26 cellular contexts compared by ENCODE assay signal in genomic region chr6:110105296-110105695, GRCh38.
"Had no signal": no experiment of that assay in that cellular context is flagged by ENCODE, and none has a peak within 500 bp of the region (broad histone marks: within the 10 kb centered on the region; RNA-seq: fewer than 3 reads in every experiment).

No MANE protein-coding gene starts in this region.

- DNase-seq: islet precursor cell; left ventricle myocardium inferior; mesendoderm; naive B cell; natural killer cell; nephron progenitor cell; pancreas; posterior cingulate gyrus; right cardiac atrium; stimulated activated CD4-positive, alpha-beta T cell treated with anti-CD3 and anti-CD28 coated beads, Interleukin-12 subunit alpha, Interleukin-12 subunit beta, amount 100 ng/mL, for 4 hours; stimulated activated CD4-positive, alpha-beta T cell treated with anti-CD3 and anti-CD28 coated beads, Interleukin-15, amount 100 ng/mL, for 24 hours; stimulated activated CD4-positive, alpha-beta T cell treated with anti-CD3 and anti-CD28 coated beads, Interleukin-2, amount 100 ng/mL, for 24 hours; stimulated activated CD4-positive, alpha-beta T cell treated with anti-CD3 and anti-CD28 coated beads, Interleukin-4, amount 100 ng/mL, for 1 hour; stimulated activated naive B cell treated with anti-CD40 and anti-IgM and Interleukin-4, amounts not matched to agents 10 μg/mL and 1 μg/mL and 100 μg/mL, for 72 hours; stimulated activated naive CD8-positive, alpha-beta T cell treated with anti-CD3 and anti-CD28 coated beads, Interleukin-15, Interleukin-2, amounts not matched to agents 100 U/mL and 50 U/mL, for 24 hours; stomach; tibial artery; trophoblast cell; upper lobe of right lung had no signal

- H3K27me3 ChIP-seq: hepatocyte, pancreas, stomach, tibial artery, upper lobe of right lung had no signal

- H3K27ac ChIP-seq: hepatocyte, left ventricle myocardium inferior, prostate gland, skin epidermis, stomach, thoracic aorta, tibial artery, upper lobe of right lung had no signal

- ATAC-seq: natural killer cell; right cardiac atrium; sciatic nerve; stimulated activated naive B cell treated with anti-CD40 and anti-IgM and Interleukin-4, amounts not matched to agents 10 μg/mL and 1 μg/mL and 100 μg/mL, for 72 hours; stimulated activated naive CD8-positive, alpha-beta T cell treated with anti-CD3 and anti-CD28 coated beads, Interleukin-15, Interleukin-2, amounts not matched to agents 100 U/mL and 50 U/mL, for 24 hours; upper lobe of right lung had no signal

- H3K9me3 ChIP-seq: left ventricle myocardium inferior, pancreas, prostate gland, stomach, thoracic aorta, tibial artery, upper lobe of right lung had no signal

- H3K4me1 ChIP-seq: left ventricle myocardium inferior, prostate gland, stomach, tibial artery, upper lobe of right lung had no signal

- H3K36me3 ChIP-seq: left ventricle myocardium inferior, pancreas, prostate gland, thoracic aorta, upper lobe of right lung had no signal

- H2AFZ ChIP-seq: hepatocyte had no signal

- H3K4me3 ChIP-seq: hepatocyte, left ventricle myocardium inferior, lung, pancreas, prostate gland, skin epidermis, stomach, thoracic aorta, tibial artery, upper lobe of right lung had no signal

- H3K4me2 ChIP-seq: hepatocyte had no signal

- H3K79me2 ChIP-seq: hepatocyte had no signal

- FAIRE-seq: pancreas, urothelium cell line had no signal
